19 cellular contexts compared by ENCODE assay signal in the genomic region with DNA sequence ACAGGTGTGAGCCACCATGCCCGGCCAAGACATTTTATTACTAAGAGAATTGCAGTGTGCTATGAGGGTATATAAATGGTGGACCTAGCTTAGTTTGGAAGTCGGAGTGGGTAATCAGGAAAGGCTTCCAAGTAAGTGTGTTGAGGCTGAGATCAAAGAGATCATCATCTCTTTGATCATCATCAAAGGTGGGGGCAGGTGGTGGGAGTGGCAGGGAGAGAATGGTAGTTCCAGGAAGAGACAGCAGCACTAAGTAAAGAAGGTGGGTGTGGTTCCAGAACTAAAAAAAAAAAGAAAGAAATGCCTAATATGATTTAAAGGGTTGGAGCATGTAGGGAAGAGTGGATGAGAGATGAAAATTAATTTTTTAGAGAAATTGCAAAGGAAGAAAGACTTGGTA.
"Had no signal": no experiment of that assay in that cellular context is flagged by ENCODE, and none has a peak within 500 bp of the region (broad histone marks: within the 10 kb centered on the region; RNA-seq: fewer than 3 reads in every experiment).

No MANE protein-coding gene starts in this region.

- H3K27ac Mint-ChIP-seq: naive thymus-derived CD8-positive, alpha-beta T cell; stimulated activated effector memory CD8-positive, alpha-beta T cell treated with anti-CD3 and anti-CD28 coated beads, Interleukin-12 subunit alpha, Interleukin-12 subunit beta, amount 100 ng/mL, for 72 hours had no signal

- H3K9me3 ChIP-seq: heart left ventricle, neutrophil, psoas muscle, right lobe of liver, suprapubic skin, tibial artery, upper lobe of right lung, vagina had no signal

- H3K36me3 Mint-ChIP-seq: stimulated activated effector memory CD8-positive, alpha-beta T cell treated with anti-CD3 and anti-CD28 coated beads, Interleukin-12 subunit alpha, Interleukin-12 subunit beta, amount 100 ng/mL, for 72 hours had no signal

- H3K27me3 ChIP-seq: heart left ventricle, right lobe of liver, tibial artery, upper lobe of right lung, vagina had no signal

- H3K36me3 ChIP-seq: heart left ventricle, neutrophil, right lobe of liver, suprapubic skin, tibial artery, upper lobe of right lung, vagina had no signal

- ATAC-seq: esophagus mucosa; heart left ventricle; left lobe of liver; naive thymus-derived CD8-positive, alpha-beta T cell; psoas muscle; right lobe of liver; stimulated activated effector memory CD8-positive, alpha-beta T cell treated with anti-CD3 and anti-CD28 coated beads, Interleukin-12 subunit alpha, Interleukin-12 subunit beta, amount 100 ng/mL, for 72 hours; stimulated activated naive CD8-positive, alpha-beta T cell treated with anti-CD3 and anti-CD28 coated beads, Interleukin-15, Interleukin-2, amounts not matched to agents 100 U/mL and 50 U/mL, for 24 hours; upper lobe of right lung had no signal

- H3K4me1 ChIP-seq: heart left ventricle, psoas muscle, suprapubic skin, tibial artery, upper lobe of right lung, vagina had no signal

- H3K9me3 Mint-ChIP-seq: naive thymus-derived CD8-positive, alpha-beta T cell; stimulated activated effector memory CD8-positive, alpha-beta T cell treated with anti-CD3 and anti-CD28 coated beads, Interleukin-12 subunit alpha, Interleukin-12 subunit beta, amount 100 ng/mL, for 72 hours had no signal

- DNase-seq: effector memory CD4-positive, alpha-beta T cell; heart left ventricle; hippocampal formation; mammary epithelial cell; naive thymus-derived CD8-positive, alpha-beta T cell; psoas muscle; retina; right lobe of liver; stimulated activated CD4-positive, alpha-beta T cell treated with anti-CD3 and anti-CD28 coated beads, Interleukin-4, amount 100 ng/mL, for 1 hour; stimulated activated CD8-positive, alpha-beta memory T cell treated with anti-CD3 and anti-CD28 coated beads, Interleukin-4, amount 100 ng/mL, for 48 hours; stimulated activated naive CD8-positive, alpha-beta T cell treated with anti-CD3 and anti-CD28 coated beads, Interleukin-15, Interleukin-2, amounts not matched to agents 100 U/mL and 50 U/mL, for 24 hours; tibial artery; upper lobe of right lung had no signal

- H3K27ac ChIP-seq: heart left ventricle, neutrophil, psoas muscle, right lobe of liver, suprapubic skin, tibial artery, upper lobe of right lung, vagina had no signal

- H3K4me3 Mint-ChIP-seq: stimulated activated effector memory CD8-positive, alpha-beta T cell treated with anti-CD3 and anti-CD28 coated beads, Interleukin-12 subunit alpha, Interleukin-12 subunit beta, amount 100 ng/mL, for 72 hours had no signal

- H3K4me3 ChIP-seq: heart left ventricle, psoas muscle, right lobe of liver, suprapubic skin, tibial artery, upper lobe of right lung, vagina had no signal
